ENCODE assay signal across 13 cellular contexts in the genomic region with DNA sequence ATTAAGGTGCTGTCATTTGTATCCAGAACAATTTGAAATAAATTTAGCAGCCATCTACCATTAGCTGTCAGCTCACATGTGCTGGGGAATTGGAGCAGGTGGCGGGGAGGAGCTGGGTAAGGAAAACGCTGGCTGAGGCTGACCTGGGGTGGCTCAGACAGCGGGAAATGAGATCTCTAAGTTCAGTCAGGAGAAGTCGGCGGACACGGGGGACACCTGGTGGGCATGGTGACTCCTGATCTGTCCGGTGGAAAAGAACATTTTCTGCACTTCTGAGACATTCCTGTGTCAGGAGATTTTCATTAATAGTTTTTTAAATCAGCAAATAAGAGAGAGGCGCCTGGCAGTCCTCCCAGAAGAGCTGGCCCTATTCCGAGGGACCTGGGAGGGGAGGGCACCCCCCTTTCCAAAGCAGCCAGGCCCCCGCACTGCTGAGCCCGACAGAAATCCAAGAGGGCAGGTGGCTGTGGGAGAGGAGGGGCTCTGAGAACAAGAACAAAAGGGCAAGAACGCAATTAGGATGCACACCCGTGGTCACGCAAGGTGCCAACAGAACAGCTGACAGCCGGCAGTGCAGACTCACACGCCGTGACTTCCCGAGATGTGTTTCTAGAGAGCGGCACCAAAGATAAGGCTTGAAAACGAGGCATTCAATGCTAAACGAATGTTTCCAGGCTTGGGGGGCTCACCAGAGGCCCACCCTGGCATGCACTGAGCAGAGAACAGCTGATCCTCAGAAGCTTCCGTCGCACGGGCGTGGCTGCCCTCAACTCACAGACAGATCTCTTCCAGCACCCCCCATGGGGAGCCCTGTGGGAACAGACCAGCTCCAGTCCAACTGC. TPM values are rescaled to one million over a fixed set of nuclear protein-coding genes. Genes with fewer than 3 reads are reported as not detected.
DNase-seq lines count a peak whose midpoint lies in the region; ATAC-seq and TF ChIP-seq lines count a peak whose summit lies in the region.
"Had no signal": no experiment of that assay in that cellular context is flagged by ENCODE, and none has a peak within 500 bp of the region (broad histone marks: within the 10 kb centered on the region; RNA-seq: fewer than 3 reads in every experiment).

No MANE protein-coding gene starts in this region.

- WGBS in endodermal cell (ENCODE audit: insufficient coverage in 1 of 2, insufficient read length in 1 of 2), 2 experiments: 90 to 95% methylated on average over 18 to 25 of the region's 25 CpGs

- H3K27me3 Mint-ChIP-seq in CD14-positive monocyte (ENCODE audit: low read depth in 3 of 3) (peaks cover 0 to 1% (median 0%) of the 10 kb centered on the region in 3 donors), endodermal cell (ENCODE audit: insufficient read depth) (no peaks in the 10 kb centered on the region)
- H3K27me3 Mint-ChIP-seq: B cell had no signal

- H3K9me3 ChIP-seq in endodermal cell (ENCODE audit: control insufficient read depth, low read length): peaks cover 13% of the 10 kb centered on the region

- ATAC-seq in omental fat pad (ENCODE audit: low FRiP score) (peak; percentile 44), HG03095 (IDR thresholded peaks at IDR 0.05; ENCODE audit: unreplicated experiment) (no peak), HG02763 (IDR thresholded peaks at IDR 0.05; ENCODE audit: unreplicated experiment) (no peak), GM21423 (IDR thresholded peaks at IDR 0.05; ENCODE audit: unreplicated experiment) (no peak)

- H3K9ac ChIP-seq in endodermal cell (ENCODE audit: extremely low read depth, low read length, poor library complexity, severe bottlenecking): no peak overlapping the region

- H3K27me3 ChIP-seq in endodermal cell (ENCODE audit: control insufficient read depth, insufficient read depth, low read length, poor library complexity, severe bottlenecking): no peaks in the 10 kb centered on the region
- H3K27me3 ChIP-seq: brain microvascular endothelial cell had no signal

- peaks cover 18% of the 10 kb centered on the region for H3K36me3 ChIP-seq in endodermal cell (ENCODE audit: control insufficient read depth, insufficient read depth, low read length)

- DNase-seq in CD14-positive monocyte (ENCODE audit: low spot score) (peak; percentile 41), NCI-H2081 (lab: John Stamatoyannopoulos, UW) (peak; percentile 55 to 78), endodermal cell (peak; percentile 33), omental fat pad (ENCODE audit: low spot score) (peak; percentile 10), SK-N-DZ (ENCODE audit: low spot score) (no peak)
- DNase-seq: activated CD4-positive, alpha-beta T cell treated with anti-CD3 and anti-CD28 coated beads, Interleukin-2, amount 50 U/mL, for 48 hours; brain microvascular endothelial cell; SIG-M5 had no signal

- H3K9me3 Mint-ChIP-seq in CD14-positive monocyte (peaks cover 49 to 64% (median 57%) of the 10 kb centered on the region in 7 donors), endodermal cell (peaks cover 15% of the 10 kb centered on the region)

- H3K27ac Mint-ChIP-seq in CD14-positive monocyte (peak overlapping the region in 1 of 7 donors; percentile 40), endodermal cell (no peak overlapping the region)
- H3K27ac Mint-ChIP-seq: B cell had no signal

- H3K4me3 Mint-ChIP-seq in CD14-positive monocyte: no peak overlapping the region
- no peak overlapping the region for H3K4me3 Mint-ChIP-seq in endodermal cell
- H3K4me3 Mint-ChIP-seq: B cell, neural crest cell had no signal

- H3K4me1 Mint-ChIP-seq in CD14-positive monocyte (no peaks in the 10 kb centered on the region), endodermal cell (no peaks in the 10 kb centered on the region)
- H3K4me1 Mint-ChIP-seq: B cell, neural crest cell had no signal

- H3K27ac ChIP-seq in endodermal cell (ENCODE audit: low read depth, low read length): peak overlapping the region; percentile 57
- H3K27ac ChIP-seq: brain microvascular endothelial cell had no signal

- intact Hi-C loops in CD14-positive monocyte (cut with micrococcal nuclease): no loop called here

- H3K36me3 Mint-ChIP-seq in CD14-positive monocyte (peaks cover 71 to 84% of the 10 kb centered on the region in 2 donors), endodermal cell (ENCODE audit: low read depth) (peaks cover 43% of the 10 kb centered on the region)

- H3K4me1 ChIP-seq in endodermal cell (ENCODE audit: control insufficient read depth, insufficient read depth, low read length): no peaks in the 10 kb centered on the region

- no peak for TF ChIP-seq CTCF in CD14-positive monocyte (IDR thresholded peaks at IDR 0.05)
- no peak for TF ChIP-seq CTCF in endodermal cell (conservative IDR thresholded peaks at IDR 0.05)
- no peak for TF ChIP-seq CTCF in omental fat pad (IDR thresholded peaks at IDR 0.05)

- H3K4me3 ChIP-seq in endodermal cell (ENCODE audit: low read length): no peak overlapping the region

RNA-seq across cellular contexts. Expression of gene SLC66A2, which starts 26.4 kb away (rescaled TPM):
- polyA plus RNA-seq in CD14-positive monocyte: 10 to 100 TPM; 26.8 to 33.8 TPM
- total RNA-seq in endodermal cell (10 to 100 TPM; 30.3 to 32.4 TPM), omental fat pad (100 to 1,000 TPM in 2 of 4 donors, 10 to 100 TPM in 2; 69.4 to 176 (median 103) TPM)
- 16.2 TPM for polyA plus RNA-seq in endodermal cell (2013, experiment 1 of 2)
- 16.9 TPM for polyA plus RNA-seq in endodermal cell (2013, experiment 2 of 2)
- 41.4 and 56.9 TPM in 2 replicates for polyA plus RNA-seq in SK-N-DZ (2014; cell fraction: cytosol; rRNA removed)
- polyA plus RNA-seq in SK-N-DZ (2014; cell fraction: nucleus; rRNA removed): 48.1 and 51.9 TPM in 2 replicates

RNA-seq across cellular contexts. Expression of gene HSBP1L1, which starts 39.4 kb away (rescaled TPM):
- 10 to 100 TPM in 1 of 2 donors, 1 to 10 TPM in 1; 2.5 to 10.8 TPM for polyA plus RNA-seq in CD14-positive monocyte
- total RNA-seq in endodermal cell: 1 to 10 TPM; 2.6 to 2.7 TPM
- polyA plus RNA-seq in endodermal cell (2013, experiment 1 of 2): 4.1 TPM
- polyA plus RNA-seq in endodermal cell (2013, experiment 2 of 2): 2.8 TPM
- 10 to 100 TPM; 13.2 to 20.1 (median 17.3) TPM for total RNA-seq in omental fat pad
- polyA plus RNA-seq in SK-N-DZ (2014; cell fraction: cytosol; rRNA removed): 8.0 and 9.1 TPM in 2 replicates
- 8.1 and 10.7 TPM in 2 replicates for polyA plus RNA-seq in SK-N-DZ (2014; cell fraction: nucleus; rRNA removed)
